10 cellular contexts compared by ENCODE assay signal in the genomic region with DNA sequence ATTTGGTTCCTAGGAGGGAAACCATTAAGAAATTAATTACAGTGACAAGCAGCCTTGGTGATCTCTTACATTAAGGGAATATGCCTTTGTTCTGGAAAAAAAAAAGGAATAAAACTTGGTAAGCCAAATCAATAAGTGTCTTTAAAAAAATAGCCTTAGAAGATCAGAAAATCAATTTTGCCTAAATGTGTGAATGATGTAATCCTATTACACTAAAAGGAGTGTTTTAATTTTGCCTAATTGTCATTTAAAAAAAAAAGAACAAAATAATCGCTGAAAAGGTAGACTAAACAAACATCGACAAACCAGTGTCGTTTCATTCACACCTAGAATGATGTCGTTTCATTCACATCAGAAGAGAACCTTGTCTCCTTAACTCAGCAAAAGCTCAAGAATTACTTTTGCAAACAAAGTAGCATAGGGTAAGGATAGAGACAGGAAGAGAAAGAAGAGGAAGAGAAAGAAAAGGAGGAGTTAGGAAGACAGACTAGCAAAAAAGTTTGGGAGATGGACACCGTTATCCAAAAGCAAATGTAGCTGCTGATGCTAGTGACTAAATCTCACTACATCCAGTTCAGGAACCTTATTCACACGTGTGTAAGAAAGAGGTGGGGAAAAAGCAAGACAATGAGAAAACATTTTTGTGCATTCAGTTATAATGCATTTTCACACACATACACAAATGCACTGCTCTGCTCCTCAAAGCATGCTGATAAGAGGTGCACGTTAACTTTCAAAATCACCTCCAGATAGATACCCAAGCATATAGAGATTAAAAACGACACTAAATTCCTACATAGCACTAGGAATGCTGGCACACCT.
A peak's percentile ranks its signal among the peaks of the same experiment; 100 is the strongest.
DNase-seq lines count a peak whose midpoint lies in the region; ATAC-seq lines count a peak whose summit lies in the region.
"Had no signal": no experiment of that assay in that cellular context is flagged by ENCODE, and none has a peak within 500 bp of the region (broad histone marks: within the 10 kb centered on the region; RNA-seq: fewer than 3 reads in every experiment).

No MANE protein-coding gene starts in this region.

- H3K9me3 Mint-ChIP-seq in activated CD8-positive, alpha-beta memory T cell treated with anti-CD3 and anti-CD28 coated beads, Interleukin-2, amount 10 ng/mL, durations not matched to agents 7 days and 5 days (ENCODE audit: low read depth): no peaks in the 10 kb centered on the region
- H3K9me3 Mint-ChIP-seq in activated T-helper 17 cell treated with anti-CD3 and anti-CD28 coated beads, Interleukin-2, amount 50 U/mL, for 72 hours: no peaks in the 10 kb centered on the region

- peaks cover 71% of the 10 kb centered on the region for H3K4me1 Mint-ChIP-seq in activated CD8-positive, alpha-beta memory T cell treated with anti-CD3 and anti-CD28 coated beads, Interleukin-2, amount 10 ng/mL, durations not matched to agents 7 days and 5 days
- H3K4me1 Mint-ChIP-seq in activated T-helper 17 cell treated with anti-CD3 and anti-CD28 coated beads, Interleukin-2, amount 50 U/mL, for 72 hours: peaks cover 57% of the 10 kb centered on the region

- peaks cover 15% of the 10 kb centered on the region for H3K36me3 Mint-ChIP-seq in activated CD8-positive, alpha-beta memory T cell treated with anti-CD3 and anti-CD28 coated beads, Interleukin-2, amount 10 ng/mL, durations not matched to agents 7 days and 5 days
- peaks cover 63% of the 10 kb centered on the region for H3K36me3 Mint-ChIP-seq in activated T-helper 17 cell treated with anti-CD3 and anti-CD28 coated beads, Interleukin-2, amount 50 U/mL, for 72 hours (ENCODE audit: low read depth)

- H3K27me3 ChIP-seq in iPS-18a (ENCODE audit: control insufficient read depth, insufficient read depth, low read length): no peaks in the 10 kb centered on the region
- no peaks in the 10 kb centered on the region for H3K27me3 ChIP-seq in stomach smooth muscle (ENCODE audit: control insufficient read depth in 1 of 2, insufficient read depth in 2 of 2, low read length in 2 of 2)
- H3K27me3 ChIP-seq: vagina had no signal

- H3K9me3 ChIP-seq in iPS-18a (ENCODE audit: control insufficient read depth, low read depth, low read length) (no peaks in the 10 kb centered on the region), stomach smooth muscle (ENCODE audit: control insufficient read depth in 2 of 2, low read length in 2 of 2) (no peaks in the 10 kb centered on the region)
- H3K9me3 ChIP-seq: vagina had no signal

- CTCF ChIA-PET in activated CD8-positive, alpha-beta memory T cell treated with anti-CD3 and anti-CD28 coated beads, Interleukin-2, amount 10 ng/mL, durations not matched to agents 7 days and 5 days (lab: Charles Lee): interaction anchor here (1.0 to 3.8 kb wide), 6 partner anchors 10 to 60 kb away, joined by 3 to 25 read pairs (median 6); no protein-coding TSS in a partner anchor

- H3K9ac ChIP-seq in iPS-18a (ENCODE audit: low read length) (no peak overlapping the region), stomach smooth muscle (ENCODE audit: low read length in 2 of 2) (peak overlapping the region in 1 of 2 donors; percentile 35)

- H3K36me3 ChIP-seq in iPS-18a (ENCODE audit: control insufficient read depth, low read depth, low read length): no peaks in the 10 kb centered on the region
- no peaks in the 10 kb centered on the region for H3K36me3 ChIP-seq in stomach smooth muscle (ENCODE audit: control insufficient read depth in 2 of 2, insufficient read depth in 2 of 2, low read length in 2 of 2)
- H3K36me3 ChIP-seq: vagina had no signal

- peaks cover 39% of the 10 kb centered on the region for H3K4me1 ChIP-seq in iPS-18a (ENCODE audit: control insufficient read depth, low read depth, low read length)
- H3K4me1 ChIP-seq in stomach smooth muscle (ENCODE audit: control insufficient read depth, insufficient read depth, low read length): no peaks in the 10 kb centered on the region

- no peak for DNase-seq in activated CD8-positive, alpha-beta memory T cell treated with anti-CD3 and anti-CD28 coated beads, Interleukin-2, amount 10 ng/mL, durations not matched to agents 7 days and 5 days
- DNase-seq in activated CD8-positive, alpha-beta memory T cell treated with anti-CD3 and anti-CD28 coated beads, Interleukin-2, amount 50 U/mL, for 48 hours: no peak
- DNase-seq in germinal center (ENCODE audit: low spot score) (no peak), HuH-7.5 (ENCODE audit: low spot score) (no peak)
- DNase-seq: NCI-H2029 had no signal

- no peaks in the 10 kb centered on the region for H3K27me3 Mint-ChIP-seq in activated CD8-positive, alpha-beta memory T cell treated with anti-CD3 and anti-CD28 coated beads, Interleukin-2, amount 10 ng/mL, durations not matched to agents 7 days and 5 days
- H3K27me3 Mint-ChIP-seq in activated T-helper 17 cell treated with anti-CD3 and anti-CD28 coated beads, Interleukin-2, amount 50 U/mL, for 72 hours: no peaks in the 10 kb centered on the region

- peak overlapping the region; percentile 96 for H3K27ac Mint-ChIP-seq in activated CD8-positive, alpha-beta memory T cell treated with anti-CD3 and anti-CD28 coated beads, Interleukin-2, amount 10 ng/mL, durations not matched to agents 7 days and 5 days
- H3K27ac Mint-ChIP-seq in activated T-helper 17 cell treated with anti-CD3 and anti-CD28 coated beads, Interleukin-2, amount 50 U/mL, for 72 hours: peak overlapping the region; percentile 94

- H3K27ac ChIP-seq in iPS-18a (ENCODE audit: low read length) (no peak overlapping the region), stomach smooth muscle (ENCODE audit: low read length) (no peak overlapping the region)
- H3K27ac ChIP-seq: vagina had no signal

- peak overlapping the region; percentile 73 for H3K4me3 Mint-ChIP-seq in activated CD8-positive, alpha-beta memory T cell treated with anti-CD3 and anti-CD28 coated beads, Interleukin-2, amount 10 ng/mL, durations not matched to agents 7 days and 5 days
- H3K4me3 Mint-ChIP-seq in activated T-helper 17 cell treated with anti-CD3 and anti-CD28 coated beads, Interleukin-2, amount 50 U/mL, for 72 hours: peak overlapping the region; percentile 87

- ATAC-seq in activated CD8-positive, alpha-beta memory T cell treated with anti-CD3 and anti-CD28 coated beads, Interleukin-2, amount 10 ng/mL, durations not matched to agents 7 days and 5 days: no peak
- no peak for ATAC-seq in activated T-helper 17 cell treated with anti-CD3 and anti-CD28 coated beads, Interleukin-2, amount 50 U/mL, for 72 hours (replicated peaks)
- no peak for ATAC-seq in GM21367 (IDR thresholded peaks at IDR 0.05; ENCODE audit: unreplicated experiment)

- H3K4me3 ChIP-seq in iPS-18a (ENCODE audit: low read length): peak overlapping the region; percentile 29
- peak overlapping the region; percentile 68 to 71 for H3K4me3 ChIP-seq in stomach smooth muscle (ENCODE audit: low read length in 2 of 2)
